ENCODE assay signal across 24 cellular contexts in genomic region chr6:157267654-157268053, GRCh38.
"Had no signal": no experiment of that assay in that cellular context is flagged by ENCODE, and none has a peak within 500 bp of the region (broad histone marks: within the 10 kb centered on the region; RNA-seq: fewer than 3 reads in every experiment).

No MANE protein-coding gene starts in this region.

- H3K36me3 ChIP-seq: breast epithelium, esophagus muscularis mucosa, uterus had no signal

- H3K4me1 Mint-ChIP-seq: activated CD4-positive, alpha-beta T cell treated with anti-CD3 and anti-CD28 coated beads for 36 hours; activated naive CD4-positive, alpha-beta T cell treated with anti-CD3 and anti-CD28 coated beads, Interleukin-2, amount 10 ng/mL, durations not matched to agents 7 days and 5 days; activated naive CD8-positive, alpha-beta T cell treated with anti-CD3 and anti-CD28 coated beads, Interleukin-2, amount 50 U/mL, for 24 hours had no signal

- H3K27ac ChIP-seq: foreskin keratinocyte had no signal

- FAIRE-seq: islet of Langerhans had no signal

- H3K27me3 Mint-ChIP-seq: activated CD4-positive, alpha-beta T cell treated with anti-CD3 and anti-CD28 coated beads for 36 hours; activated naive CD8-positive, alpha-beta T cell treated with anti-CD3 and anti-CD28 coated beads, Interleukin-2, amount 50 U/mL, for 24 hours had no signal

- H3K27ac Mint-ChIP-seq: activated CD4-positive, alpha-beta T cell treated with anti-CD3 and anti-CD28 coated beads for 36 hours; activated CD8-positive, alpha-beta memory T cell treated with anti-CD3 and anti-CD28 coated beads, Interleukin-2, amount 10 ng/mL, durations not matched to agents 7 days and 5 days; activated CD8-positive, alpha-beta T cell treated with anti-CD3 and anti-CD28 coated beads, Interleukin-2, amount 10 ng/mL, durations not matched to agents 7 days and 5 days; activated naive CD4-positive, alpha-beta T cell treated with anti-CD3 and anti-CD28 coated beads, Interleukin-2, amount 10 ng/mL, durations not matched to agents 7 days and 5 days; activated naive CD8-positive, alpha-beta T cell treated with anti-CD3 and anti-CD28 coated beads, Interleukin-2, amount 50 U/mL, for 24 hours; dendritic cell treated with granulocyte-macrophage colony-stimulating factor and Interleukin-4, amounts not matched to agents 40 ng/mL and 50 ng/mL, for 4 days; mesothelial cell of epicardium; naive B cell; nephron progenitor cell had no signal

- ATAC-seq: activated CD4-positive, alpha-beta T cell treated with anti-CD3 and anti-CD28 coated beads for 36 hours; activated CD8-positive, alpha-beta memory T cell treated with anti-CD3 and anti-CD28 coated beads, Interleukin-2, amount 10 ng/mL, durations not matched to agents 7 days and 5 days; activated CD8-positive, alpha-beta T cell treated with anti-CD3 and anti-CD28 coated beads, Interleukin-2, amount 10 ng/mL, durations not matched to agents 7 days and 5 days; activated naive CD8-positive, alpha-beta T cell treated with anti-CD3 and anti-CD28 coated beads, Interleukin-2, amount 50 U/mL, for 24 hours; foreskin keratinocyte; left ventricle myocardium superior; right cardiac atrium had no signal

- DNase-seq: activated CD4-positive, alpha-beta T cell treated with anti-CD3 and anti-CD28 coated beads for 36 hours; activated CD4-positive, CD25-positive, alpha-beta regulatory T cell; activated CD8-positive, alpha-beta memory T cell treated with anti-CD3 and anti-CD28 coated beads, Interleukin-2, amount 10 ng/mL, durations not matched to agents 7 days and 5 days; activated CD8-positive, alpha-beta T cell treated with anti-CD3 and anti-CD28 coated beads, Interleukin-2, amount 10 ng/mL, durations not matched to agents 7 days and 5 days; activated gamma-delta T cell; activated naive CD4-positive, alpha-beta T cell treated with anti-CD3 and anti-CD28 coated beads, Interleukin-2, amount 10 ng/mL, durations not matched to agents 7 days and 5 days; activated naive CD8-positive, alpha-beta T cell treated with anti-CD3 and anti-CD28 coated beads, Interleukin-2, amount 50 U/mL, for 24 hours; amygdala; central memory CD4-positive, alpha-beta T cell; foreskin keratinocyte; left ventricle myocardium superior; naive B cell; nephron progenitor cell; nucleus accumbens; right cardiac atrium; stimulated activated CD4-positive, alpha-beta T cell treated with anti-CD3 and anti-CD28 coated beads, Interleukin-2, amount 100 ng/mL, for 48 hours; stimulated activated naive CD4-positive, alpha-beta T cell treated with Interleukin-2 at 50 U/mL for 16 hours; trophoblast cell had no signal

- H3K36me3 Mint-ChIP-seq: mesothelial cell of epicardium, naive B cell had no signal

- H3K9me3 ChIP-seq: breast epithelium, esophagus muscularis mucosa, uterus had no signal

- H3K4me3 Mint-ChIP-seq: activated CD4-positive, alpha-beta T cell treated with anti-CD3 and anti-CD28 coated beads for 36 hours; activated CD8-positive, alpha-beta memory T cell treated with anti-CD3 and anti-CD28 coated beads, Interleukin-2, amount 10 ng/mL, durations not matched to agents 7 days and 5 days; activated CD8-positive, alpha-beta T cell treated with anti-CD3 and anti-CD28 coated beads, Interleukin-2, amount 10 ng/mL, durations not matched to agents 7 days and 5 days; activated naive CD4-positive, alpha-beta T cell treated with anti-CD3 and anti-CD28 coated beads, Interleukin-2, amount 10 ng/mL, durations not matched to agents 7 days and 5 days; activated naive CD8-positive, alpha-beta T cell treated with anti-CD3 and anti-CD28 coated beads, Interleukin-2, amount 50 U/mL, for 24 hours; dendritic cell treated with granulocyte-macrophage colony-stimulating factor and Interleukin-4, amounts not matched to agents 40 ng/mL and 50 ng/mL, for 4 days; mesothelial cell of epicardium; naive B cell; nephron progenitor cell had no signal

- H3K27me3 ChIP-seq: breast epithelium, esophagus muscularis mucosa, foreskin keratinocyte, uterus had no signal

- H3K4me1 ChIP-seq: breast epithelium, foreskin keratinocyte had no signal

- H3K4me3 ChIP-seq: breast epithelium, esophagus muscularis mucosa, uterus had no signal
